1 cellular context compared by ENCODE assay signal in genomic region chr14:61555056-61555838, GRCh38.
TF ChIP-seq lines count a peak whose summit lies in the region.

No MANE protein-coding gene starts in this region.

TF ChIP-seq in A549, 52 proteins besides CTCF, POLR2A, EP300 and RAD21 (continued from another document):
- no peak for TF ChIP-seq ATOH8 (CRISPR knock-in tag; IDR thresholded peaks at IDR 0.05; ENCODE audit: low read depth)
